In the genomic region with DNA sequence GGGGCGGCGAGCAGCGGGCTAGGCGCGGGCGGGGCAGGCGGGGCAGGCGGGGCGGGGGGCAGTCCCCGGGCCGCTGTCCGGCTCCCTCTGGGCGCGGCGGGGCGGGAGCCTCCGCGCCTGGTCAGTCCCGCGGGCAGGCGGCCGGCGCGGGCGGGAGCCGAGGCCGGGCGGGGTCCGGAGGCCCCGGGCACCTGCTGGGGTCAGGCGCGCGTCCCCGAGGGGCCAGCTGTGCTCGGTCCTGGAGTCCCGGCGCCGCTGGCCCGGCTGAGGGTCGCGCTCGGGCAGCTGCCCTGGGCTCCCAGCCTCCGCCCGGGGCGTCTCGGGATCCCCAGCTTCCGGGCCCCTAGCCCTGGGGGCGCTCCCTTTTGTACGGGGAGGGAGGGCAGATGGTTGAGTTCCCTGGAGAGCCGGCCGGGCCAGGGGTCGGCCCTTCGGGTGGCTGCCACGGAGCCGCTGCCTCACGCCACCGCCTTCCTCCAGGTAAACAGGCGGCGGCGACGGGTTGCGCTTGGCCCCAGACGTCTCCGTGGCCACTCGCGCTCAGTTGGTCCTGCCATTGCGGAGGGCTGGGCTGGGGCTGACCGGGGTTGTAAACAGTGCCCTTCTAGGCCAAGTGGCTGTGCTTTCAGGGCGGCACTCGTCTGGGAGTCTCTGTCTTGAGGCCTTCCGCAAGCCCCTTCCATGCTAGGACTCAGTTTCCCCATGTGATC, we compare ENCODE assay signal across 1 cellular context.
TF ChIP-seq lines count a peak whose summit lies in the region.

No MANE protein-coding gene starts in this region.

TF ChIP-seq in GM23338, 12 proteins besides CTCF, POLR2A, EP300 and RAD21:
- TF ChIP-seq, protein P1, sequence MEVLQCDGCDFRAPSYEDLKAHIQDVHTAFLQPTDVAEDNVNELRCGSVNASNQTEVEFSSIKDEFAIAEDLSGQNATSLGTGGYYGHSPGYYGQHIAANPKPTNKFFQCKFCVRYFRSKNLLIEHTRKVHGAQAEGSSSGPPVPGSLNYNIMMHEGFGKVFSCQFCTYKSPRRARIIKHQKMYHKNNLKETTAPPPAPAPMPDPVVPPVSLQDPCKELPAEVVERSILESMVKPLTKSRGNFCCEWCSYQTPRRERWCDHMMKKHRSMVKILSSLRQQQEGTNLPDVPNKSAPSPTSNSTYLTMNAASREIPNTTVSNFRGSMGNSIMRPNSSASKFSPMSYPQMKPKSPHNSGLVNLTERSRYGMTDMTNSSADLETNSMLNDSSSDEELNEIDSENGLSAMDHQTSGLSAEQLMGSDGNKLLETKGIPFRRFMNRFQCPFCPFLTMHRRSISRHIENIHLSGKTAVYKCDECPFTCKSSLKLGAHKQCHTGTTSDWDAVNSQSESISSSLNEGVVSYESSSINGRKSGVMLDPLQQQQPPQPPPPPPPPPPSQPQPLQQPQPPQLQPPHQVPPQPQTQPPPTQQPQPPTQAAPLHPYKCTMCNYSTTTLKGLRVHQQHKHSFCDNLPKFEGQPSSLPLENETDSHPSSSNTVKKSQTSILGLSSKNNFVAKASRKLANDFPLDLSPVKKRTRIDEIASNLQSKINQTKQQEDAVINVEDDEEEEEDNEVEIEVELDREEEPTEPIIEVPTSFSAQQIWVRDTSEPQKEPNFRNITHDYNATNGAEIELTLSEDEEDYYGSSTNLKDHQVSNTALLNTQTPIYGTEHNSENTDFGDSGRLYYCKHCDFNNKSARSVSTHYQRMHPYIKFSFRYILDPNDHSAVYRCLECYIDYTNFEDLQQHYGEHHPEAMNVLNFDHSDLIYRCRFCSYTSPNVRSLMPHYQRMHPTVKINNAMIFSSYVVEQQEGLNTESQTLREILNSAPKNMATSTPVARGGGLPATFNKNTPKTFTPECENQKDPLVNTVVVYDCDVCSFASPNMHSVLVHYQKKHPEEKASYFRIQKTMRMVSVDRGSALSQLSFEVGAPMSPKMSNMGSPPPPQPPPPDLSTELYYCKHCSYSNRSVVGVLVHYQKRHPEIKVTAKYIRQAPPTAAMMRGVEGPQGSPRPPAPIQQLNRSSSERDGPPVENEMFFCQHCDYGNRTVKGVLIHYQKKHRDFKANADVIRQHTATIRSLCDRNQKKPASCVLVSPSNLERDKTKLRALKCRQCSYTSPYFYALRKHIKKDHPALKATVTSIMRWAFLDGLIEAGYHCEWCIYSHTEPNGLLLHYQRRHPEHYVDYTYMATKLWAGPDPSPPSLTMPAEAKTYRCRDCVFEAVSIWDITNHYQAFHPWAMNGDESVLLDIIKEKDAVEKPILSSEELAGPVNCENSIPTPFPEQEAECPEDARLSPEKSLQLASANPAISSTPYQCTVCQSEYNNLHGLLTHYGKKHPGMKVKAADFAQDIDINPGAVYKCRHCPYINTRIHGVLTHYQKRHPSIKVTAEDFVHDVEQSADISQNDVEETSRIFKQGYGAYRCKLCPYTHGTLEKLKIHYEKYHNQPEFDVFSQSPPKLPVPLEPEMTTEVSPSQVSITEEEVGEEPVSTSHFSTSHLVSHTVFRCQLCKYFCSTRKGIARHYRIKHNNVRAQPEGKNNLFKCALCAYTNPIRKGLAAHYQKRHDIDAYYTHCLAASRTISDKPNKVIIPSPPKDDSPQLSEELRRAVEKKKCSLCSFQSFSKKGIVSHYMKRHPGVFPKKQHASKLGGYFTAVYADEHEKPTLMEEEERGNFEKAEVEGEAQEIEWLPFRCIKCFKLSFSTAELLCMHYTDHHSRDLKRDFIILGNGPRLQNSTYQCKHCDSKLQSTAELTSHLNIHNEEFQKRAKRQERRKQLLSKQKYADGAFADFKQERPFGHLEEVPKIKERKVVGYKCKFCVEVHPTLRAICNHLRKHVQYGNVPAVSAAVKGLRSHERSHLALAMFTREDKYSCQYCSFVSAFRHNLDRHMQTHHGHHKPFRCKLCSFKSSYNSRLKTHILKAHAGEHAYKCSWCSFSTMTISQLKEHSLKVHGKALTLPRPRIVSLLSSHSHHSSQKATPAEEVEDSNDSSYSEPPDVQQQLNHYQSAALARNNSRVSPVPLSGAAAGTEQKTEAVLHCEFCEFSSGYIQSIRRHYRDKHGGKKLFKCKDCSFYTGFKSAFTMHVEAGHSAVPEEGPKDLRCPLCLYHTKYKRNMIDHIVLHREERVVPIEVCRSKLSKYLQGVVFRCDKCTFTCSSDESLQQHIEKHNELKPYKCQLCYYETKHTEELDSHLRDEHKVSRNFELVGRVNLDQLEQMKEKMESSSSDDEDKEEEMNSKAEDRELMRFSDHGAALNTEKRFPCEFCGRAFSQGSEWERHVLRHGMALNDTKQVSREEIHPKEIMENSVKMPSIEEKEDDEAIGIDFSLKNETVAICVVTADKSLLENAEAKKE (CRISPR knock-in tag; IDR thresholded peaks at IDR 0.05) = no peak
- TF ChIP-seq ZNF331 (CRISPR knock-in tag; IDR thresholded peaks at IDR 0.05; ENCODE audit: low read depth) (no peak), EZH2phosphoT487 (IDR thresholded peaks at IDR 0.05; ENCODE audit: unreplicated experiment) (no peak), NANOG (IDR thresholded peaks at IDR 0.05; ENCODE audit: borderline replicate concordance) (no peak)
- TF ChIP-seq, protein P2, sequence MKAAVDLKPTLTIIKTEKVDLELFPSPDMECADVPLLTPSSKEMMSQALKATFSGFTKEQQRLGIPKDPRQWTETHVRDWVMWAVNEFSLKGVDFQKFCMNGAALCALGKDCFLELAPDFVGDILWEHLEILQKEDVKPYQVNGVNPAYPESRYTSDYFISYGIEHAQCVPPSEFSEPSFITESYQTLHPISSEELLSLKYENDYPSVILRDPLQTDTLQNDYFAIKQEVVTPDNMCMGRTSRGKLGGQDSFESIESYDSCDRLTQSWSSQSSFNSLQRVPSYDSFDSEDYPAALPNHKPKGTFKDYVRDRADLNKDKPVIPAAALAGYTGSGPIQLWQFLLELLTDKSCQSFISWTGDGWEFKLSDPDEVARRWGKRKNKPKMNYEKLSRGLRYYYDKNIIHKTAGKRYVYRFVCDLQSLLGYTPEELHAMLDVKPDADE (IDR thresholded peaks at IDR 0.05) = no peak
- TF ChIP-seq, protein P3, sequence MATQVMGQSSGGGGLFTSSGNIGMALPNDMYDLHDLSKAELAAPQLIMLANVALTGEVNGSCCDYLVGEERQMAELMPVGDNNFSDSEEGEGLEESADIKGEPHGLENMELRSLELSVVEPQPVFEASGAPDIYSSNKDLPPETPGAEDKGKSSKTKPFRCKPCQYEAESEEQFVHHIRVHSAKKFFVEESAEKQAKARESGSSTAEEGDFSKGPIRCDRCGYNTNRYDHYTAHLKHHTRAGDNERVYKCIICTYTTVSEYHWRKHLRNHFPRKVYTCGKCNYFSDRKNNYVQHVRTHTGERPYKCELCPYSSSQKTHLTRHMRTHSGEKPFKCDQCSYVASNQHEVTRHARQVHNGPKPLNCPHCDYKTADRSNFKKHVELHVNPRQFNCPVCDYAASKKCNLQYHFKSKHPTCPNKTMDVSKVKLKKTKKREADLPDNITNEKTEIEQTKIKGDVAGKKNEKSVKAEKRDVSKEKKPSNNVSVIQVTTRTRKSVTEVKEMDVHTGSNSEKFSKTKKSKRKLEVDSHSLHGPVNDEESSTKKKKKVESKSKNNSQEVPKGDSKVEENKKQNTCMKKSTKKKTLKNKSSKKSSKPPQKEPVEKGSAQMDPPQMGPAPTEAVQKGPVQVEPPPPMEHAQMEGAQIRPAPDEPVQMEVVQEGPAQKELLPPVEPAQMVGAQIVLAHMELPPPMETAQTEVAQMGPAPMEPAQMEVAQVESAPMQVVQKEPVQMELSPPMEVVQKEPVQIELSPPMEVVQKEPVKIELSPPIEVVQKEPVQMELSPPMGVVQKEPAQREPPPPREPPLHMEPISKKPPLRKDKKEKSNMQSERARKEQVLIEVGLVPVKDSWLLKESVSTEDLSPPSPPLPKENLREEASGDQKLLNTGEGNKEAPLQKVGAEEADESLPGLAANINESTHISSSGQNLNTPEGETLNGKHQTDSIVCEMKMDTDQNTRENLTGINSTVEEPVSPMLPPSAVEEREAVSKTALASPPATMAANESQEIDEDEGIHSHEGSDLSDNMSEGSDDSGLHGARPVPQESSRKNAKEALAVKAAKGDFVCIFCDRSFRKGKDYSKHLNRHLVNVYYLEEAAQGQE (IDR thresholded peaks at IDR 0.05; ENCODE audit: unreplicated experiment) = no peak
TF ChIP-seq in GM23338: peak in this region for 0.
